In the genomic region with DNA sequence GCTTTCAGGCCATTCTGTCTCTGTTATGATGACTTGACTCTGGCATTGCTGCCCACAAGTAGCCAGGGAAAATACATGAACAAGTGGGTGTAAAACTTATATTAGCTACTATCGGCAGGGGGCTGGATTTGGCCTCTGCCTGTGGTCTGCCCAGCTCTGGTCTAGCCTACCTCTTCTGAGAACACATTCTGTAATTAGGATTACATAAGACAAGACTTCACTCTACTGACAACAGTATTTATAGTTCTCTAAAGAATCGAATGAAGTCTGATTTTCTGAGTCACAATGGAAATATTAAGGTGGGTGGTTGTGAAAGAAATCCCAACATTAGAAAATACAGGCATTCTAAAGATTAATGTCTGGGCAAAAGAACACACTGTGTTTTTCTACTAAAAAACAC, we compare ENCODE assay signal across 18 cellular contexts. TPM values are rescaled to one million over a fixed set of nuclear protein-coding genes. Genes with fewer than 3 reads are reported as not detected.
DNase-seq lines count a peak whose midpoint lies in the region; ATAC-seq and TF ChIP-seq lines count a peak whose summit lies in the region.
"Had no signal": no experiment of that assay in that cellular context is flagged by ENCODE, and none has a peak within 500 bp of the region (broad histone marks: within the 10 kb centered on the region; RNA-seq: fewer than 3 reads in every experiment).

No MANE protein-coding gene starts in this region.

- H3K4me3 ChIP-seq in Caco-2 (ENCODE audit: low read depth, low read length) (no peak overlapping the region), adipocyte (ENCODE audit: low read length) (peak overlapping the region; percentile 21), esophagus muscularis mucosa (no peak overlapping the region)
- H3K4me3 ChIP-seq: right lobe of liver had no signal

- H3K36me3 Mint-ChIP-seq in Caco-2 (ENCODE audit: insufficient read depth, unreplicated experiment) (peaks cover 98% of the 10 kb centered on the region), osteocyte (ENCODE audit: unreplicated experiment) (peaks cover 90% of the 10 kb centered on the region)
- peaks cover 6% of the 10 kb centered on the region for H3K36me3 Mint-ChIP-seq in stimulated activated memory B cell treated with anti-CD40 and anti-IgM and Interleukin-4, amounts not matched to agents 10 μg/mL and 1 μg/mL and 100 μg/mL, for 72 hours
- H3K36me3 Mint-ChIP-seq: activated CD8-positive, alpha-beta memory T cell treated with anti-CD3 and anti-CD28 coated beads, Interleukin-2, amount 10 ng/mL, durations not matched to agents 7 days and 5 days had no signal

- H3K27me3 Mint-ChIP-seq in Caco-2 (ENCODE audit: insufficient read depth, unreplicated experiment) (no peaks in the 10 kb centered on the region), osteocyte (ENCODE audit: unreplicated experiment) (no peaks in the 10 kb centered on the region)
- peaks cover 7% of the 10 kb centered on the region for H3K27me3 Mint-ChIP-seq in stimulated activated memory B cell treated with anti-CD40 and anti-IgM and Interleukin-4, amounts not matched to agents 10 μg/mL and 1 μg/mL and 100 μg/mL, for 72 hours

- ATAC-seq in GM18909 (IDR thresholded peaks at IDR 0.05; ENCODE audit: poor library complexity, unreplicated experiment) = no peak
- ATAC-seq in stimulated activated memory B cell treated with anti-CD40 and anti-IgM and Interleukin-4, amounts not matched to agents 10 μg/mL and 1 μg/mL and 100 μg/mL, for 72 hours = no peak
- ATAC-seq: activated CD8-positive, alpha-beta memory T cell treated with anti-CD3 and anti-CD28 coated beads, Interleukin-2, amount 10 ng/mL, durations not matched to agents 7 days and 5 days; right lobe of liver; Right ventricle myocardium inferior had no signal

- H3K4me1 Mint-ChIP-seq in Caco-2 (ENCODE audit: low read depth, unreplicated experiment) (peaks cover 48% of the 10 kb centered on the region), osteocyte (ENCODE audit: unreplicated experiment) (peaks cover 84% of the 10 kb centered on the region)
- H3K4me1 Mint-ChIP-seq in stimulated activated memory B cell treated with anti-CD40 and anti-IgM and Interleukin-4, amounts not matched to agents 10 μg/mL and 1 μg/mL and 100 μg/mL, for 72 hours = no peaks in the 10 kb centered on the region
- H3K4me1 Mint-ChIP-seq: activated CD8-positive, alpha-beta memory T cell treated with anti-CD3 and anti-CD28 coated beads, Interleukin-2, amount 10 ng/mL, durations not matched to agents 7 days and 5 days had no signal

- CTCF ChIA-PET in Caco-2 (lab: Charles Lee) = no interaction called here

- no peak for TF ChIP-seq POLR2A in esophagus muscularis mucosa (IDR thresholded peaks at IDR 0.05; ENCODE audit: low read depth)

- TF ChIP-seq EP300 in esophagus muscularis mucosa (IDR thresholded peaks at IDR 0.05) = no peak

- intact Hi-C loops in Caco-2 (cut with micrococcal nuclease; ENCODE audit: unreplicated experiment) = no loop called here
- intact Hi-C loops in esophagus muscularis mucosa (cut with DNase I) = no loop called here

- H3K9me3 Mint-ChIP-seq in Caco-2 (ENCODE audit: unreplicated experiment) (no peaks in the 10 kb centered on the region), osteocyte (ENCODE audit: unreplicated experiment) (no peaks in the 10 kb centered on the region)
- H3K9me3 Mint-ChIP-seq in stimulated activated memory B cell treated with anti-CD40 and anti-IgM and Interleukin-4, amounts not matched to agents 10 μg/mL and 1 μg/mL and 100 μg/mL, for 72 hours = no peaks in the 10 kb centered on the region
- H3K9me3 Mint-ChIP-seq: T-helper 2 cell treated with Interferon-gamma antibody and Interleukin-4, amounts not matched to agents 5 μg/mL and 100 μg/mL, for 36 hours had no signal

- H3K9ac ChIP-seq in adipocyte (ENCODE audit: low read length) = peak overlapping the region; percentile 39

- H3K27me3 ChIP-seq in Caco-2 (replicated peaks; ENCODE audit: control insufficient read depth, insufficient read depth, low read length) (no peaks in the 10 kb centered on the region), adipocyte (replicated peaks; ENCODE audit: control insufficient read depth, insufficient read depth, low read length) (no peaks in the 10 kb centered on the region), esophagus muscularis mucosa (no peaks in the 10 kb centered on the region)
- H3K27me3 ChIP-seq: right lobe of liver had no signal

- peak overlapping the region; percentile 35 for H3K27ac Mint-ChIP-seq in Caco-2 (ENCODE audit: unreplicated experiment)
- peak overlapping the region; percentile 86 for H3K27ac Mint-ChIP-seq in osteocyte (ENCODE audit: unreplicated experiment)
- no peak overlapping the region for H3K27ac Mint-ChIP-seq in stimulated activated memory B cell treated with anti-CD40 and anti-IgM and Interleukin-4, amounts not matched to agents 10 μg/mL and 1 μg/mL and 100 μg/mL, for 72 hours
- H3K27ac Mint-ChIP-seq: activated CD8-positive, alpha-beta memory T cell treated with anti-CD3 and anti-CD28 coated beads, Interleukin-2, amount 10 ng/mL, durations not matched to agents 7 days and 5 days; T-helper 2 cell treated with Interferon-gamma antibody and Interleukin-4, amounts not matched to agents 5 μg/mL and 100 μg/mL, for 36 hours had no signal

- H3K9me3 ChIP-seq in Caco-2 (no peaks in the 10 kb centered on the region), adipocyte (ENCODE audit: control insufficient read depth, low read length) (no peaks in the 10 kb centered on the region), esophagus muscularis mucosa (no peaks in the 10 kb centered on the region)
- H3K9me3 ChIP-seq: right lobe of liver had no signal

- H3K27ac ChIP-seq in esophagus muscularis mucosa (replicated peaks in 1 of 4) = peak overlapping the region; percentile 43 to 86 (median 60)
- H3K27ac ChIP-seq: right lobe of liver had no signal

- WGBS in esophagus muscularis mucosa = 47% methylated on average over 2 of the region's 2 CpGs

- no TSS peak for BruUV-seq in Caco-2 (replicated peaks; lab: Mats Ljungman, UMichigan)

- TF ChIP-seq CTCF in Caco-2 (IDR thresholded peaks at IDR 0.05; ENCODE audit: insufficient read depth in 1 of 2, low read depth in 1 of 2, low read length in 1 of 2, severe bottlenecking in 1 of 2, unreplicated experiment in 1 of 2) = no peak
- no peak for TF ChIP-seq CTCF in esophagus muscularis mucosa (IDR thresholded peaks at IDR 0.05)
- no peak for TF ChIP-seq CTCF in osteocyte (IDR thresholded peaks at IDR 0.05)

- H3K4me3 Mint-ChIP-seq in Caco-2 (ENCODE audit: unreplicated experiment) (no peak overlapping the region), osteocyte (ENCODE audit: unreplicated experiment) (no peak overlapping the region)
- H3K4me3 Mint-ChIP-seq in stimulated activated memory B cell treated with anti-CD40 and anti-IgM and Interleukin-4, amounts not matched to agents 10 μg/mL and 1 μg/mL and 100 μg/mL, for 72 hours = no peak overlapping the region
- H3K4me3 Mint-ChIP-seq: activated CD8-positive, alpha-beta memory T cell treated with anti-CD3 and anti-CD28 coated beads, Interleukin-2, amount 10 ng/mL, durations not matched to agents 7 days and 5 days; T-helper 2 cell treated with Interferon-gamma antibody and Interleukin-4, amounts not matched to agents 5 μg/mL and 100 μg/mL, for 36 hours had no signal

- POLR2A ChIA-PET in Caco-2 (lab: Charles Lee) = no interaction called here

- H3K36me3 ChIP-seq in Caco-2 (ENCODE audit: control insufficient read depth, insufficient read depth, low read length) (peaks cover 8% of the 10 kb centered on the region), adipocyte (ENCODE audit: control insufficient read depth, insufficient read depth, low read length, severe bottlenecking) (peaks cover 73% of the 10 kb centered on the region), esophagus muscularis mucosa (peaks cover 7 to 79% (median 48%) of the 10 kb centered on the region in 4 donors)

- H3K4me1 ChIP-seq in Caco-2 (peaks cover 35% of the 10 kb centered on the region), adipocyte (ENCODE audit: control insufficient read depth, insufficient read depth, low read length) (peaks cover 60% of the 10 kb centered on the region), esophagus muscularis mucosa (peaks cover 42 to 77% (median 76%) of the 10 kb centered on the region in 4 donors)

- DNase-seq in Caco-2 (no peak), adipocyte (ENCODE audit: low read depth) (peak; percentile 49), esophagus muscularis mucosa (ENCODE audit: extremely low spot score) (no peak), osteocyte (ENCODE audit: extremely low spot score, unreplicated experiment) (no peak), NAMALWA (ENCODE audit: low spot score) (no peak)
- DNase-seq in stimulated activated naive CD4-positive, alpha-beta T cell treated with Interleukin-2 at 50 U/mL for 16 hours (lab: John Stamatoyannopoulos, UW) = no peak
- DNase-seq: activated CD4-positive, CD25-positive, alpha-beta regulatory T cell treated with anti-CD3 and anti-CD28 coated beads, Interleukin-2, amount 50 U/mL, for 72 hours; activated CD8-positive, alpha-beta memory T cell treated with anti-CD3 and anti-CD28 coated beads, Interleukin-2, amount 10 ng/mL, durations not matched to agents 7 days and 5 days; activated gamma-delta T cell treated with Interleukin-2 at 50 U/mL for 16 hours; effector CD4-positive, alpha-beta T cell; GF-D8; NCI-H1048; right lobe of liver; stimulated activated CD4-positive, alpha-beta T cell treated with anti-CD3 and anti-CD28 coated beads, Interleukin-4, amount 100 ng/mL, for 4 hours had no signal

RNA-seq across cellular contexts. Expression of a gene that starts 55.5 kb away (rescaled TPM):
- total RNA-seq in Caco-2 (2022) (140 and 141 TPM in 2 replicates), esophagus muscularis mucosa (100 to 1,000 TPM in 3 of 4 donors, 10 to 100 TPM in 1; 99.9 to 135 (median 119) TPM), osteocyte (56.8 and 59.8 TPM in 2 replicates)

RNA-seq across cellular contexts. Expression of a gene that starts 56.5 kb away (rescaled TPM):
- 418 and 431 TPM in 2 replicates for total RNA-seq in Caco-2 (2022)
- total RNA-seq in esophagus muscularis mucosa = 100 to 1,000 TPM; 167 to 240 (median 219) TPM
- 952 and 1,014 TPM in 2 replicates for total RNA-seq in osteocyte
- total RNA-seq: activated CD8-positive, alpha-beta memory T cell treated with anti-CD3 and anti-CD28 coated beads, Interleukin-2, amount 10 ng/mL, durations not matched to agents 7 days and 5 days had no signal
